Comparison of ENCODE assay signal across 1 cellular context in genomic region chr19:43782311-43782660, GRCh38.
TF ChIP-seq lines count a peak whose summit lies in the region.

No MANE protein-coding gene starts in this region.

TF ChIP-seq in A549, 52 proteins besides CTCF, POLR2A, EP300 and RAD21:
- TF ChIP-seq FOSL2 (IDR thresholded peaks at IDR 0.05) = no peak
- no peak for TF ChIP-seq FOSL2 (CRISPR knock-in tag; IDR thresholded peaks at IDR 0.05)
- TF ChIP-seq USF2 (IDR thresholded peaks at IDR 0.05) = no peak
- no peak for TF ChIP-seq FOSB (CRISPR knock-in tag; IDR thresholded peaks at IDR 0.05)
- TF ChIP-seq CHD4 (IDR thresholded peaks at IDR 0.05; ENCODE audit: borderline replicate concordance) = no peak
- TF ChIP-seq JUNB (IDR thresholded peaks at IDR 0.05) = no peak
